ENCODE assay signal across 32 cellular contexts in genomic region chr7:158518915-158519640, GRCh38.
"Had no signal": no experiment of that assay in that cellular context is flagged by ENCODE, and none has a peak within 500 bp of the region (broad histone marks: within the 10 kb centered on the region; RNA-seq: fewer than 3 reads in every experiment).

No MANE protein-coding gene starts in this region.

- H3K9me3 ChIP-seq: ascending aorta had no signal

- FAIRE-seq: bronchial epithelial cell, TTC549 had no signal

- H3K4me3 ChIP-seq: ascending aorta, cardiac muscle cell had no signal

- H3K4me1 ChIP-seq: ascending aorta had no signal

- ATAC-seq: activated CD8-positive, alpha-beta T cell treated with anti-CD3 and anti-CD28 coated beads for 36 hours; activated naive CD4-positive, alpha-beta T cell treated with anti-CD3 and anti-CD28 coated beads, Interleukin-2, amount 50 U/mL, for 72 hours; activated naive CD8-positive, alpha-beta T cell treated with anti-CD3 and anti-CD28 coated beads, Interleukin-2, amount 50 U/mL, for 24 hours; activated T-cell treated with anti-CD3 and anti-CD28 coated beads, Interleukin-2, amount 50 U/mL, for 4 hours; activated T-cell treated with anti-CD3 and anti-CD28 coated beads, Interleukin-2, amount 50 U/mL, for 72 hours; activated T-helper 17 cell treated with anti-CD3 and anti-CD28 coated beads, Interleukin-2, amount 50 U/mL, for 72 hours had no signal

- DNase-seq: activated B cell treated with CpG ODN at 0.5 μM for 24 hours; activated CD4-positive, alpha-beta memory T cell treated with anti-CD3 and anti-CD28 coated beads for 36 hours; activated CD4-positive, alpha-beta T cell treated with anti-CD3 and anti-CD28 coated beads for 4 hours; activated CD4-positive, alpha-beta T cell treated with anti-CD3 and anti-CD28 coated beads, Interleukin-2, amount 10 ng/mL, durations not matched to agents 24 days and 14 days; activated CD4-positive, alpha-beta T cell treated with anti-CD3 and anti-CD28 coated beads, Interleukin-2, amount 50 U/mL, for 1 hour; activated CD4-positive, alpha-beta T cell treated with anti-CD3 and anti-CD28 coated beads, Interleukin-2, amount 50 U/mL, for 4 hours; activated CD4-positive, CD25-positive, alpha-beta regulatory T cell treated with anti-CD3 and anti-CD28 coated beads, Interleukin-2, amount 50 U/mL, for 72 hours; activated CD8-positive, alpha-beta memory T cell treated with anti-CD3 and anti-CD28 coated beads, Interleukin-2, amount 50 U/mL, for 4 hours; activated CD8-positive, alpha-beta T cell treated with anti-CD3 and anti-CD28 coated beads for 36 hours; activated effector memory CD4-positive, alpha-beta T cell treated with anti-CD3 and anti-CD28 coated beads, Interleukin-2, amount 50 U/mL, for 16 hours; activated gamma-delta T cell treated with Interleukin-2 at 50 U/mL for 16 hours; activated naive CD4-positive, alpha-beta T cell; activated naive CD4-positive, alpha-beta T cell treated with anti-CD3 and anti-CD28 coated beads for 36 hours; activated naive CD4-positive, alpha-beta T cell treated with anti-CD3 and anti-CD28 coated beads, Interleukin-2, amount 50 U/mL, for 16 hours; activated naive CD8-positive, alpha-beta T cell treated with anti-CD3 and anti-CD28 coated beads, Interleukin-2, amount 10 ng/mL, durations not matched to agents 7 days and 5 days; activated naive CD8-positive, alpha-beta T cell treated with anti-CD3 and anti-CD28 coated beads, Interleukin-2, amount 50 U/mL, for 24 hours; activated T-cell treated with anti-CD3 and anti-CD28 coated beads for 4 hours; activated T-cell treated with anti-CD3 and anti-CD28 coated beads, Interleukin-2, amount 50 U/mL, for 1 hour; activated T-cell treated with anti-CD3 and anti-CD28 coated beads, Interleukin-2, amount 50 U/mL, for 4 hours; activated T-cell treated with anti-CD3 and anti-CD28 coated beads, Interleukin-2, amount 50 U/mL, for 72 hours; amygdala; cerebellar nuclear complex; T-helper 1 cell; T-helper 2 cell; T-helper 9 cell had no signal

- H3K36me3 ChIP-seq: ascending aorta, cardiac muscle cell had no signal

- H3K27ac ChIP-seq: ascending aorta, cardiac muscle cell, VCaP had no signal
